In genomic region chrX:24925430-24925829, GRCh38 we compare ENCODE assay signal across 2 cellular contexts.
TF ChIP-seq lines count a peak whose summit lies in the region.

No MANE protein-coding gene starts in this region.

TF ChIP-seq in SK-N-SH treated with all-trans-retinoic acid at 6 μM for 48 hours, 23 proteins besides CTCF, POLR2A, EP300 and RAD21:
- TF ChIP-seq, protein P1, sequence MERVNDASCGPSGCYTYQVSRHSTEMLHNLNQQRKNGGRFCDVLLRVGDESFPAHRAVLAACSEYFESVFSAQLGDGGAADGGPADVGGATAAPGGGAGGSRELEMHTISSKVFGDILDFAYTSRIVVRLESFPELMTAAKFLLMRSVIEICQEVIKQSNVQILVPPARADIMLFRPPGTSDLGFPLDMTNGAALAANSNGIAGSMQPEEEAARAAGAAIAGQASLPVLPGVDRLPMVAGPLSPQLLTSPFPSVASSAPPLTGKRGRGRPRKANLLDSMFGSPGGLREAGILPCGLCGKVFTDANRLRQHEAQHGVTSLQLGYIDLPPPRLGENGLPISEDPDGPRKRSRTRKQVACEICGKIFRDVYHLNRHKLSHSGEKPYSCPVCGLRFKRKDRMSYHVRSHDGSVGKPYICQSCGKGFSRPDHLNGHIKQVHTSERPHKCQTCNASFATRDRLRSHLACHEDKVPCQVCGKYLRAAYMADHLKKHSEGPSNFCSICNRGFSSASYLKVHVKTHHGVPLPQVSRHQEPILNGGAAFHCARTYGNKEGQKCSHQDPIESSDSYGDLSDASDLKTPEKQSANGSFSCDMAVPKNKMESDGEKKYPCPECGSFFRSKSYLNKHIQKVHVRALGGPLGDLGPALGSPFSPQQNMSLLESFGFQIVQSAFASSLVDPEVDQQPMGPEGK (CRISPR knock-in tag; IDR thresholded peaks at IDR 0.05; ENCODE audit: borderline replicate concordance), result no peak
- TF ChIP-seq, protein P2, sequence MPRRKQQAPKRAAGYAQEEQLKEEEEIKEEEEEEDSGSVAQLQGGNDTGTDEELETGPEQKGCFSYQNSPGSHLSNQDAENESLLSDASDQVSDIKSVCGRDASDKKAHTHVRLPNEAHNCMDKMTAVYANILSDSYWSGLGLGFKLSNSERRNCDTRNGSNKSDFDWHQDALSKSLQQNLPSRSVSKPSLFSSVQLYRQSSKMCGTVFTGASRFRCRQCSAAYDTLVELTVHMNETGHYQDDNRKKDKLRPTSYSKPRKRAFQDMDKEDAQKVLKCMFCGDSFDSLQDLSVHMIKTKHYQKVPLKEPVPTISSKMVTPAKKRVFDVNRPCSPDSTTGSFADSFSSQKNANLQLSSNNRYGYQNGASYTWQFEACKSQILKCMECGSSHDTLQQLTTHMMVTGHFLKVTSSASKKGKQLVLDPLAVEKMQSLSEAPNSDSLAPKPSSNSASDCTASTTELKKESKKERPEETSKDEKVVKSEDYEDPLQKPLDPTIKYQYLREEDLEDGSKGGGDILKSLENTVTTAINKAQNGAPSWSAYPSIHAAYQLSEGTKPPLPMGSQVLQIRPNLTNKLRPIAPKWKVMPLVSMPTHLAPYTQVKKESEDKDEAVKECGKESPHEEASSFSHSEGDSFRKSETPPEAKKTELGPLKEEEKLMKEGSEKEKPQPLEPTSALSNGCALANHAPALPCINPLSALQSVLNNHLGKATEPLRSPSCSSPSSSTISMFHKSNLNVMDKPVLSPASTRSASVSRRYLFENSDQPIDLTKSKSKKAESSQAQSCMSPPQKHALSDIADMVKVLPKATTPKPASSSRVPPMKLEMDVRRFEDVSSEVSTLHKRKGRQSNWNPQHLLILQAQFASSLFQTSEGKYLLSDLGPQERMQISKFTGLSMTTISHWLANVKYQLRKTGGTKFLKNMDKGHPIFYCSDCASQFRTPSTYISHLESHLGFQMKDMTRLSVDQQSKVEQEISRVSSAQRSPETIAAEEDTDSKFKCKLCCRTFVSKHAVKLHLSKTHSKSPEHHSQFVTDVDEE (CRISPR knock-in tag; IDR thresholded peaks at IDR 0.05), result no peak
- TF ChIP-seq ZNF565 (CRISPR knock-in tag; conservative IDR thresholded peaks at IDR 0.05; ENCODE audit: low read depth) (no peak), TCF4 (CRISPR knock-in tag; IDR thresholded peaks at IDR 0.05; ENCODE audit: borderline replicate concordance) (no peak), ZFP30 (CRISPR knock-in tag; IDR thresholded peaks at IDR 0.05) (no peak), ISL1 (CRISPR knock-in tag; IDR thresholded peaks at IDR 0.05) (no peak), PPARA (CRISPR knock-in tag; IDR thresholded peaks at IDR 0.05; ENCODE audit: borderline replicate concordance) (no peak), CSDC2 (CRISPR knock-in tag; IDR thresholded peaks at IDR 0.05) (no peak), ZC3H10 (CRISPR knock-in tag; IDR thresholded peaks at IDR 0.05) (no peak), ZNF70 (CRISPR knock-in tag; IDR thresholded peaks at IDR 0.05) (no peak)
- TF ChIP-seq, protein P3, sequence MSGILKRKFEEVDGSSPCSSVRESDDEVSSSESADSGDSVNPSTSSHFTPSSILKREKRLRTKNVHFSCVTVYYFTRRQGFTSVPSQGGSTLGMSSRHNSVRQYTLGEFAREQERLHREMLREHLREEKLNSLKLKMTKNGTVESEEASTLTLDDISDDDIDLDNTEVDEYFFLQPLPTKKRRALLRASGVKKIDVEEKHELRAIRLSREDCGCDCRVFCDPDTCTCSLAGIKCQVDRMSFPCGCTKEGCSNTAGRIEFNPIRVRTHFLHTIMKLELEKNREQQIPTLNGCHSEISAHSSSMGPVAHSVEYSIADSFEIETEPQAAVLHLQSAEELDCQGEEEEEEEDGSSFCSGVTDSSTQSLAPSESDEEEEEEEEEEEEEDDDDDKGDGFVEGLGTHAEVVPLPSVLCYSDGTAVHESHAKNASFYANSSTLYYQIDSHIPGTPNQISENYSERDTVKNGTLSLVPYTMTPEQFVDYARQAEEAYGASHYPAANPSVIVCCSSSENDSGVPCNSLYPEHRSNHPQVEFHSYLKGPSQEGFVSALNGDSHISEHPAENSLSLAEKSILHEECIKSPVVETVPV (CRISPR knock-in tag; IDR thresholded peaks at IDR 0.05), result no peak
TF ChIP-seq in SK-N-SH treated with all-trans-retinoic acid at 6 μM for 48 hours: peak in this region for 0.

TF ChIP-seq in SK-N-SH, 30 proteins besides CTCF, POLR2A, EP300 and RAD21 (continued from another document):
- TF ChIP-seq, protein P4, sequence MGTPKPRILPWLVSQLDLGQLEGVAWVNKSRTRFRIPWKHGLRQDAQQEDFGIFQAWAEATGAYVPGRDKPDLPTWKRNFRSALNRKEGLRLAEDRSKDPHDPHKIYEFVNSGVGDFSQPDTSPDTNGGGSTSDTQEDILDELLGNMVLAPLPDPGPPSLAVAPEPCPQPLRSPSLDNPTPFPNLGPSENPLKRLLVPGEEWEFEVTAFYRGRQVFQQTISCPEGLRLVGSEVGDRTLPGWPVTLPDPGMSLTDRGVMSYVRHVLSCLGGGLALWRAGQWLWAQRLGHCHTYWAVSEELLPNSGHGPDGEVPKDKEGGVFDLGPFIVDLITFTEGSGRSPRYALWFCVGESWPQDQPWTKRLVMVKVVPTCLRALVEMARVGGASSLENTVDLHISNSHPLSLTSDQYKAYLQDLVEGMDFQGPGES (IDR thresholded peaks at IDR 0.05; ENCODE audit: low read depth, low read length), result no peak
- TF ChIP-seq, protein P5, sequence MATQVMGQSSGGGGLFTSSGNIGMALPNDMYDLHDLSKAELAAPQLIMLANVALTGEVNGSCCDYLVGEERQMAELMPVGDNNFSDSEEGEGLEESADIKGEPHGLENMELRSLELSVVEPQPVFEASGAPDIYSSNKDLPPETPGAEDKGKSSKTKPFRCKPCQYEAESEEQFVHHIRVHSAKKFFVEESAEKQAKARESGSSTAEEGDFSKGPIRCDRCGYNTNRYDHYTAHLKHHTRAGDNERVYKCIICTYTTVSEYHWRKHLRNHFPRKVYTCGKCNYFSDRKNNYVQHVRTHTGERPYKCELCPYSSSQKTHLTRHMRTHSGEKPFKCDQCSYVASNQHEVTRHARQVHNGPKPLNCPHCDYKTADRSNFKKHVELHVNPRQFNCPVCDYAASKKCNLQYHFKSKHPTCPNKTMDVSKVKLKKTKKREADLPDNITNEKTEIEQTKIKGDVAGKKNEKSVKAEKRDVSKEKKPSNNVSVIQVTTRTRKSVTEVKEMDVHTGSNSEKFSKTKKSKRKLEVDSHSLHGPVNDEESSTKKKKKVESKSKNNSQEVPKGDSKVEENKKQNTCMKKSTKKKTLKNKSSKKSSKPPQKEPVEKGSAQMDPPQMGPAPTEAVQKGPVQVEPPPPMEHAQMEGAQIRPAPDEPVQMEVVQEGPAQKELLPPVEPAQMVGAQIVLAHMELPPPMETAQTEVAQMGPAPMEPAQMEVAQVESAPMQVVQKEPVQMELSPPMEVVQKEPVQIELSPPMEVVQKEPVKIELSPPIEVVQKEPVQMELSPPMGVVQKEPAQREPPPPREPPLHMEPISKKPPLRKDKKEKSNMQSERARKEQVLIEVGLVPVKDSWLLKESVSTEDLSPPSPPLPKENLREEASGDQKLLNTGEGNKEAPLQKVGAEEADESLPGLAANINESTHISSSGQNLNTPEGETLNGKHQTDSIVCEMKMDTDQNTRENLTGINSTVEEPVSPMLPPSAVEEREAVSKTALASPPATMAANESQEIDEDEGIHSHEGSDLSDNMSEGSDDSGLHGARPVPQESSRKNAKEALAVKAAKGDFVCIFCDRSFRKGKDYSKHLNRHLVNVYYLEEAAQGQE (IDR thresholded peaks at IDR 0.05; ENCODE audit: low read depth, low read length), result no peak
- no peak for TF ChIP-seq ZBTB33 (IDR thresholded peaks at IDR 0.05; ENCODE audit: borderline replicate concordance, low read depth)
- no peak for TF ChIP-seq ELF1 (IDR thresholded peaks at IDR 0.05)
- TF ChIP-seq GABPA (IDR thresholded peaks at IDR 0.05; ENCODE audit: low read depth), result no peak
- no peak for TF ChIP-seq SMC3 (IDR thresholded peaks at IDR 0.05; ENCODE audit: low read depth, low read length)
- TF ChIP-seq TCF12 (IDR thresholded peaks at IDR 0.05), result no peak
- TF ChIP-seq USF1 (IDR thresholded peaks at IDR 0.05; ENCODE audit: borderline replicate concordance, low read depth), result no peak
- no peak for TF ChIP-seq TEAD4 (IDR thresholded peaks at IDR 0.05; ENCODE audit: borderline replicate concordance, insufficient read depth)
TF ChIP-seq in SK-N-SH: peak in this region for 0.
